ENCODE assay signal across 8 cellular contexts in genomic region chr3:195906865-195907729, GRCh38. TPM values are rescaled to one million over a fixed set of nuclear protein-coding genes. Genes with fewer than 3 reads are reported as not detected.
DNase-seq lines count a peak whose midpoint lies in the region; ATAC-seq and TF ChIP-seq lines count a peak whose summit lies in the region.

No MANE protein-coding gene starts in this region.

- peak overlapping the region; percentile 99 for H3K27ac Mint-ChIP-seq in CD4-positive, alpha-beta T cell

- no peaks in the 10 kb centered on the region for H3K9me3 Mint-ChIP-seq in CD4-positive, alpha-beta T cell

- no peak overlapping the region for H4K12ac ChIP-seq in trophoblast cell (ENCODE audit: low read depth, low read length)

- peak overlapping the region; percentile 88 for H3K4me2 ChIP-seq in trophoblast cell (ENCODE audit: low read length)

- WGBS in esophagus, 2 donors = 24 to 26% methylated on average over 23 of the region's 23 CpGs
- no CpG with 5 or more reads among the region's 23 CpGs for WGBS in trophoblast cell (ENCODE audit: extremely low coverage, insufficient coverage, insufficient read length)

- H2AFZ ChIP-seq in trophoblast cell (ENCODE audit: insufficient read depth, low read length, poor library complexity) = no peak overlapping the region

- ATAC-seq in CD4-positive, alpha-beta T cell (ENCODE audit: poor library complexity) = peak; percentile 53
- ATAC-seq in GM21381 (IDR thresholded peaks at IDR 0.05; ENCODE audit: unreplicated experiment) (peak; percentile 26), HG03045 (IDR thresholded peaks at IDR 0.05; ENCODE audit: unreplicated experiment) (no peak)

- H3K4me1 ChIP-seq in esophagus (ENCODE audit: control insufficient read depth in 2 of 2, insufficient read depth in 2 of 2, low read length in 1 of 2) (peaks cover 8 to 17% of the 10 kb centered on the region in 2 donors), trophoblast cell (ENCODE audit: control insufficient read depth in 1 of 2, insufficient read depth in 2 of 2, low read length in 2 of 2) (peaks cover 31 to 33% of the 10 kb centered on the region in 2 experiments), vagina (peaks cover 38% of the 10 kb centered on the region)

- H2BK5ac ChIP-seq in trophoblast cell (ENCODE audit: low read depth, low read length, poor library complexity) = no peak overlapping the region

- no peak overlapping the region for H4K91ac ChIP-seq in trophoblast cell (ENCODE audit: low read depth, low read length)

- no peak overlapping the region for H3K4ac ChIP-seq in trophoblast cell (ENCODE audit: low read depth, low read length)

- peak overlapping the region; percentile 98 for H3K27ac ChIP-seq in CD4-positive, alpha-beta T cell (ENCODE audit: low read depth, low read length)
- peak overlapping the region; percentile 93 to 94 for H3K27ac ChIP-seq in esophagus (ENCODE audit: low read depth in 2 of 2, low read length in 1 of 2)
- no peak overlapping the region for H3K27ac ChIP-seq in trophoblast cell (ENCODE audit: low read depth, low read length)
- peak overlapping the region; percentile 67 for H3K27ac ChIP-seq in vagina

- TF ChIP-seq CTCF in CD4-positive, alpha-beta T cell (IDR thresholded peaks at IDR 0.05) = no peak
- no peak for TF ChIP-seq CTCF in vagina (IDR thresholded peaks at IDR 0.05)

- H3K4me1 Mint-ChIP-seq in CD4-positive, alpha-beta T cell (ENCODE audit: low read depth) = peaks cover 48% of the 10 kb centered on the region

- no peak for TF ChIP-seq POLR2A in vagina (IDR thresholded peaks at IDR 0.05)

- H3K18ac ChIP-seq in trophoblast cell (ENCODE audit: low read length) = no peak overlapping the region

- H3K79me1 ChIP-seq in trophoblast cell (ENCODE audit: low read length) = peaks cover 14% of the 10 kb centered on the region

- peaks cover 22% of the 10 kb centered on the region for H3K36me3 Mint-ChIP-seq in CD4-positive, alpha-beta T cell (ENCODE audit: low read depth)

- no peaks in the 10 kb centered on the region for H3K9me3 ChIP-seq in CD4-positive, alpha-beta T cell (ENCODE audit: control insufficient read depth, low read length)
- H3K9me3 ChIP-seq in esophagus (ENCODE audit: control insufficient read depth in 2 of 2, insufficient read depth in 1 of 2, low read depth in 1 of 2, low read length in 1 of 2) (no peaks in the 10 kb centered on the region), trophoblast cell (ENCODE audit: insufficient read depth, low read depth, low read length) (no peaks in the 10 kb centered on the region), vagina (no peaks in the 10 kb centered on the region)

- H3K23ac ChIP-seq in trophoblast cell (ENCODE audit: low read length) = no peak overlapping the region

- peak overlapping the region; percentile 96 for H3K4me3 Mint-ChIP-seq in CD4-positive, alpha-beta T cell

- H3K27me3 Mint-ChIP-seq in CD4-positive, alpha-beta T cell = no peaks in the 10 kb centered on the region

- CTCF ChIA-PET in CD4-positive, alpha-beta T cell (lab: Charles Lee) = interaction anchor here (0.7 to 4.8 kb wide), 7 partner anchors 8 to 365 kb away, joined by 3 to 91 read pairs (median 5); partner anchors contain the start of gene PPP1R2

- intact Hi-C loops in CD4-positive, alpha-beta T cell (cut with DNase I, micrococcal nuclease) = loop anchor here (1.0 to 5.0 kb wide), 6 partner anchors 8 to 636 kb away; partner anchors contain the start of genes ACAP2 (in 1 of the 2), TFRC (in 1 of the 2) and XXYLT1 (in 1 of the 2)
- intact Hi-C loops in vagina (cut with DNase I) = no loop called here

- no peak overlapping the region for H2AK5ac ChIP-seq in trophoblast cell (ENCODE audit: low read length)

- no peak overlapping the region for H4K8ac ChIP-seq in trophoblast cell (ENCODE audit: low read depth, low read length)

- no peak overlapping the region for H3K9ac ChIP-seq in trophoblast cell (ENCODE audit: low read length)

- H3K36me3 ChIP-seq in esophagus (ENCODE audit: control insufficient read depth in 2 of 2, insufficient read depth in 2 of 2, low read length in 1 of 2) = no peaks in the 10 kb centered on the region
- peaks cover 0 to 1% of the 10 kb centered on the region in 2 experiments for H3K36me3 ChIP-seq in trophoblast cell (ENCODE audit: control insufficient read depth in 1 of 2, insufficient read depth in 2 of 2, low read length in 2 of 2)
- no peaks in the 10 kb centered on the region for H3K36me3 ChIP-seq in vagina

- H3K79me2 ChIP-seq in trophoblast cell (ENCODE audit: control insufficient read depth, insufficient read depth, low read length, poor library complexity) = peaks cover 5% of the 10 kb centered on the region

- H3K4me3 ChIP-seq in esophagus (ENCODE audit: low read depth in 1 of 2, low read length in 2 of 2) = peak overlapping the region; percentile 73 to 85
- H3K4me3 ChIP-seq in trophoblast cell (ENCODE audit: low read depth, low read length) = no peak overlapping the region
- H3K4me3 ChIP-seq in vagina = peak overlapping the region; percentile 57 to 95

- no peak overlapping the region for H3K14ac ChIP-seq in trophoblast cell (ENCODE audit: low read length)

- DNase-seq in CD4-positive, alpha-beta T cell = peak; percentile 47 to 78 (median 66)
- peak; percentile 78 for DNase-seq in NCI-H2029 treated with DMSO at 0.1 percent for 48 hours (lab: John Stamatoyannopoulos, UW)
- peak; percentile 52 to 55 for DNase-seq in activated CD8-positive, alpha-beta memory T cell treated with anti-CD3 and anti-CD28 coated beads for 1 hour (ENCODE audit: extremely low read depth in 1 of 2, low read depth in 1 of 2)
- DNase-seq in trophoblast cell = peak; percentile 66 to 74
- peak in 1 of 2 donors; percentile 88 for DNase-seq in vagina (ENCODE audit: extremely low spot score in 2 of 2)

- H3K27me3 ChIP-seq in CD4-positive, alpha-beta T cell (ENCODE audit: control insufficient read depth, insufficient read depth, low read length) = no peaks in the 10 kb centered on the region
- H3K27me3 ChIP-seq in esophagus (ENCODE audit: control insufficient read depth in 1 of 2, insufficient read depth in 2 of 2, low read length in 2 of 2) (no peaks in the 10 kb centered on the region), trophoblast cell (ENCODE audit: insufficient read depth, low read length) (no peaks in the 10 kb centered on the region), vagina (no peaks in the 10 kb centered on the region)

- POLR2A ChIA-PET in CD4-positive, alpha-beta T cell (lab: Charles Lee) = interaction anchor here (0.7 to 7.6 kb wide), 9 partner anchors 8 to 365 kb away, joined by 3 to 231 read pairs (median 3); partner anchors contain the start of gene PPP1R2

- H2BK120ac ChIP-seq in trophoblast cell (ENCODE audit: insufficient read depth, low read length, poor library complexity) = no peak overlapping the region

- H2BK12ac ChIP-seq in trophoblast cell (ENCODE audit: low read length) = no peak overlapping the region

RNA-seq across cellular contexts. Expression of gene TNK2, which starts 1.3 kb away (rescaled TPM):
- 100 to 1,000 TPM; 161 to 171 TPM for total RNA-seq in CD4-positive, alpha-beta T cell
- polyA plus RNA-seq in esophagus = 10 to 100 TPM; 38.8 to 87.5 TPM
- 22.5 TPM in 2 replicates for polyA plus RNA-seq in trophoblast cell (2013)
- total RNA-seq in vagina = 41.5 TPM
